ENCODE assay signal across 9 cellular contexts in the genomic region with DNA sequence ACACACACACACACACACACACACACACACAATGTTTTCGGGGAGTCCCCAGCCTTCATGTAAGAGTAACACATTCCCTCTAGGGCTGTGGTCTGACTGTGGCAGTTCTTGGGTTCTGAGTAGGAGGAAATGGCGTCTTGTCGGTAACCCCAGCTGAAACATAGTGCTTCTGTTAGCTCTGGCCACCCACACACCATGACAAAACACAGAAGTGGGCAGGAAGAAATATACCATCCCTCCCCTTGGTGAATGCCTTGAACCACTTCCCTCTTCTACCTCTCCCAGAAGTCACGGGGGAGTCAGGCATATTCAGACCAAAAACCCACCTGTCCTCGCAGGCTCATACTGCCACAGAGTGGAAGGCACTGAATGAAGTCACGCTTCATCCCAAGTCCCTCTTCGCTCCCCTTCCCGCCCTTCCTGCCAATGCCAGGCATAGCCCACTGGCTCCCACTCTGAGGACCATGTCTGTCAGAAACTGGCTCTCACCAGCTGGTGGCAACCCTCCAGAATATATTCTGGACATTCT. TPM values are rescaled to one million over a fixed set of nuclear protein-coding genes. Genes with fewer than 3 reads are reported as not detected.
DNase-seq lines count a peak whose midpoint lies in the region; ATAC-seq and TF ChIP-seq lines count a peak whose summit lies in the region.
"Had no signal": no experiment of that assay in that cellular context is flagged by ENCODE, and none has a peak within 500 bp of the region (broad histone marks: within the 10 kb centered on the region; RNA-seq: fewer than 3 reads in every experiment).

No MANE protein-coding gene starts in this region.

- TF ChIP-seq CTCF in right lobe of liver (IDR thresholded peaks at IDR 0.05), result no peak

- peak in 3 of 4 donors; percentile 9 to 39 (median 23) for ATAC-seq in right lobe of liver

- H3K36me3 Mint-ChIP-seq in stimulated activated naive CD8-positive, alpha-beta T cell treated with anti-CD3 and anti-CD28 coated beads, Interleukin-15, Interleukin-2, amounts not matched to agents 100 ng/mL and 50 ng/mL, for 24 hours (ENCODE audit: low read depth), result peaks cover 16% of the 10 kb centered on the region

- DNase-seq in SIG-M5 treated with dmso at 0.1 percent for 504 hours (lab: John Stamatoyannopoulos, UW; ENCODE audit: unreplicated experiment) (peak; percentile 54), SIG-M5 (lab: John Stamatoyannopoulos, UW) (no peak), right lobe of liver (no peak), kidney tubule cell (ENCODE audit: low spot score) (no peak), cortex of kidney (lab: John Stamatoyannopoulos, UW) (no peak), G401 (ENCODE audit: low spot score) (no peak)
- peak; percentile 57 to 65 for DNase-seq in activated CD4-positive, alpha-beta T cell treated with anti-CD3 and anti-CD28 coated beads, Interleukin-2, amount 50 U/mL, for 4 hours
- DNase-seq: heart left ventricle had no signal

- peaks cover 0 to 16% (median 12%) of the 10 kb centered on the region in 4 donors for H3K36me3 ChIP-seq in right lobe of liver

- H3K9me3 Mint-ChIP-seq in stimulated activated naive CD8-positive, alpha-beta T cell treated with anti-CD3 and anti-CD28 coated beads, Interleukin-15, Interleukin-2, amounts not matched to agents 100 ng/mL and 50 ng/mL, for 24 hours, result no peaks in the 10 kb centered on the region

- H3K27me3 ChIP-seq in right lobe of liver, result peaks cover 0 to 3% of the 10 kb centered on the region in 2 donors
- H3K27me3 ChIP-seq: heart left ventricle had no signal

- WGBS in right lobe of liver (ENCODE audit: insufficient coverage, low coverage, low lambda C conversion rate, missing lambda C conversion rate), result 42% methylated on average over 6 of the region's 8 CpGs

- intact Hi-C loops in right lobe of liver (cut with DNase I), result loop anchor here in 1 of 2 donors (5.0 kb wide), 1 partner anchor 124 kb away; no protein-coding TSS in a partner anchor

- peaks cover 42% of the 10 kb centered on the region for H3K4me1 Mint-ChIP-seq in stimulated activated naive CD8-positive, alpha-beta T cell treated with anti-CD3 and anti-CD28 coated beads, Interleukin-15, Interleukin-2, amounts not matched to agents 100 ng/mL and 50 ng/mL, for 24 hours (ENCODE audit: low read depth)

- no peaks in the 10 kb centered on the region for H3K27me3 Mint-ChIP-seq in stimulated activated naive CD8-positive, alpha-beta T cell treated with anti-CD3 and anti-CD28 coated beads, Interleukin-15, Interleukin-2, amounts not matched to agents 100 ng/mL and 50 ng/mL, for 24 hours

- H3K9me3 ChIP-seq in right lobe of liver, result no peaks in the 10 kb centered on the region
- H3K9me3 ChIP-seq: heart left ventricle had no signal

- in situ Hi-C loops in G401 (cut with HindIII; ENCODE audit: low sequenced_read_pairs), result no loop called here

- H3K27ac Mint-ChIP-seq in stimulated activated naive CD8-positive, alpha-beta T cell treated with anti-CD3 and anti-CD28 coated beads, Interleukin-15, Interleukin-2, amounts not matched to agents 100 ng/mL and 50 ng/mL, for 24 hours, result peak overlapping the region; percentile 89

- TF ChIP-seq POLR2A in right lobe of liver (IDR thresholded peaks at IDR 0.05), result no peak

- H3K4me3 ChIP-seq in right lobe of liver, result no peak overlapping the region
- H3K4me3 ChIP-seq: heart left ventricle had no signal

- no peak overlapping the region for H3K27ac ChIP-seq in right lobe of liver

- H3K4me1 ChIP-seq in right lobe of liver, result no peaks in the 10 kb centered on the region

- peak overlapping the region; percentile 42 for H3K4me3 Mint-ChIP-seq in stimulated activated naive CD8-positive, alpha-beta T cell treated with anti-CD3 and anti-CD28 coated beads, Interleukin-15, Interleukin-2, amounts not matched to agents 100 ng/mL and 50 ng/mL, for 24 hours

RNA-seq across cellular contexts. Expression of gene SLC35B1, which starts 11.5 kb away (rescaled TPM):
- total RNA-seq in right lobe of liver, result 10 to 100 TPM; 31.7 to 80.0 (median 56.9) TPM
- total RNA-seq in G401 (2014; rRNA removed; shearing (Covaris generic)), result 65.5 and 66.2 TPM in 2 replicates

RNA-seq across cellular contexts. Expression of gene SPOP, which starts 18.4 kb away (rescaled TPM):
- total RNA-seq in right lobe of liver, result 10 to 100 TPM; 26.9 to 41.0 (median 34.1) TPM
- total RNA-seq in G401 (2014; rRNA removed; shearing (Covaris generic)), result 158 and 200 TPM in 2 replicates

Comparison
In these comparisons a context has a peak if more than half of its experiments do, and no peak if none do; other contexts are left out.
1. DNase-seq: peak in SIG-M5 treated with dmso at 0.1 percent for 504 hours (single experiment) and activated CD4-positive, alpha-beta T cell treated with anti-CD3 and anti-CD28 coated beads, Interleukin-2, amount 50 U/mL, for 4 hours (2 of 2); none in SIG-M5 (single experiment), right lobe of liver (0 of 3), kidney tubule cell (single experiment), cortex of kidney (single experiment) and G401 (single experiment).